In genomic region chr6:149135809-149136208, GRCh38 we compare ENCODE assay signal across 35 cellular contexts.
"Had no signal": no experiment of that assay in that cellular context is flagged by ENCODE, and none has a peak within 500 bp of the region (broad histone marks: within the 10 kb centered on the region; RNA-seq: fewer than 3 reads in every experiment).

No MANE protein-coding gene starts in this region.

- H3K36me3 ChIP-seq: ascending aorta, cardiac muscle cell had no signal

- H3K27me3 ChIP-seq: ascending aorta, cardiac muscle cell had no signal

- H3K9me3 Mint-ChIP-seq: activated B cell treated with CpG ODN at 0.5 μM for 24 hours; activated CD4-positive, alpha-beta memory T cell treated with anti-CD3 and anti-CD28 coated beads for 36 hours; activated naive CD8-positive, alpha-beta T cell treated with anti-CD3 and anti-CD28 coated beads, Interleukin-2, amount 50 U/mL, for 24 hours; activated T-cell treated with anti-CD3 and anti-CD28 coated beads, Interleukin-2, amount 50 U/mL, for 4 hours; activated T-helper 1 cell treated with anti-CD3 and anti-CD28 coated beads, Interleukin-12 subunit alpha, Interleukin-12 subunit beta, Interleukin-2, Interleukin-4 antibody, amounts not matched to agents 30 ng/mL and 10 ng/mL and 1 ng/mL, durations not matched to agents 14 hours and 24 hours and 36 hours; central memory CD8-positive, alpha-beta T cell had no signal

- H3K9me3 ChIP-seq: ascending aorta had no signal

- H3K36me3 Mint-ChIP-seq: brain had no signal

- H3K27ac ChIP-seq: ascending aorta, cardiac muscle cell had no signal

- H3K4me3 Mint-ChIP-seq: activated B cell treated with CpG ODN at 0.5 μM for 24 hours; activated CD4-positive, alpha-beta memory T cell treated with anti-CD3 and anti-CD28 coated beads for 36 hours; activated CD4-positive, alpha-beta T cell treated with anti-CD3 and anti-CD28 coated beads, Interleukin-2, amount 10 ng/mL, durations not matched to agents 7 days and 5 days; activated CD8-positive, alpha-beta T cell treated with anti-CD3 and anti-CD28 coated beads for 36 hours; activated naive CD4-positive, alpha-beta T cell treated with anti-CD3 and anti-CD28 coated beads, Interleukin-2, amount 10 ng/mL, durations not matched to agents 7 days and 5 days; activated naive CD4-positive, alpha-beta T cell treated with anti-CD3 and anti-CD28 coated beads, Interleukin-2, amount 50 U/mL, for 24 hours; activated naive CD8-positive, alpha-beta T cell; activated naive CD8-positive, alpha-beta T cell treated with anti-CD3 and anti-CD28 coated beads, Interleukin-2, amount 10 ng/mL, durations not matched to agents 7 days and 5 days; activated naive CD8-positive, alpha-beta T cell treated with anti-CD3 and anti-CD28 coated beads, Interleukin-2, amount 50 U/mL, for 24 hours; activated T-cell treated with anti-CD3 and anti-CD28 coated beads, Interleukin-2, amount 50 U/mL, for 4 hours; activated T-cell treated with anti-CD3 and anti-CD28 coated beads, Interleukin-2, amount 50 U/mL, for 72 hours; activated T-helper 1 cell treated with anti-CD3 and anti-CD28 coated beads, Interleukin-12 subunit alpha, Interleukin-12 subunit beta, Interleukin-2, Interleukin-4 antibody, amounts not matched to agents 30 ng/mL and 10 ng/mL and 1 ng/mL, durations not matched to agents 14 hours and 24 hours and 36 hours; activated T-helper 17 cell treated with anti-CD3 and anti-CD28 coated beads, Interleukin-2, amount 50 U/mL, for 72 hours; brain; central memory CD8-positive, alpha-beta T cell; T-helper 1 cell treated with Interleukin-12 subunit alpha and Interleukin-12 subunit beta and Interleukin-4 antibody, amounts not matched to agents 30 μg/mL and 1 μg/mL, for 36 hours; T-helper 2 cell treated with Interferon-gamma antibody and Interleukin-4, amounts not matched to agents 5 μg/mL and 100 μg/mL, for 36 hours had no signal

- H3K4me3 ChIP-seq: ascending aorta, cardiac muscle cell had no signal

- H3K27ac Mint-ChIP-seq: activated B cell treated with CpG ODN at 0.5 μM for 24 hours; activated CD4-positive, alpha-beta memory T cell treated with anti-CD3 and anti-CD28 coated beads for 36 hours; activated CD4-positive, alpha-beta T cell treated with anti-CD3 and anti-CD28 coated beads, Interleukin-2, amount 10 ng/mL, durations not matched to agents 7 days and 5 days; activated CD8-positive, alpha-beta T cell treated with anti-CD3 and anti-CD28 coated beads for 36 hours; activated naive CD4-positive, alpha-beta T cell treated with anti-CD3 and anti-CD28 coated beads, Interleukin-2, amount 10 ng/mL, durations not matched to agents 7 days and 5 days; activated naive CD4-positive, alpha-beta T cell treated with anti-CD3 and anti-CD28 coated beads, Interleukin-2, amount 50 U/mL, for 24 hours; activated naive CD8-positive, alpha-beta T cell; activated naive CD8-positive, alpha-beta T cell treated with anti-CD3 and anti-CD28 coated beads, Interleukin-2, amount 10 ng/mL, durations not matched to agents 7 days and 5 days; activated naive CD8-positive, alpha-beta T cell treated with anti-CD3 and anti-CD28 coated beads, Interleukin-2, amount 50 U/mL, for 24 hours; activated T-cell treated with anti-CD3 and anti-CD28 coated beads, Interleukin-2, amount 50 U/mL, for 72 hours; activated T-helper 1 cell treated with anti-CD3 and anti-CD28 coated beads, Interleukin-12 subunit alpha, Interleukin-12 subunit beta, Interleukin-2, Interleukin-4 antibody, amounts not matched to agents 30 ng/mL and 10 ng/mL and 1 ng/mL, durations not matched to agents 14 hours and 24 hours and 36 hours; activated T-helper 17 cell treated with anti-CD3 and anti-CD28 coated beads, Interleukin-2, amount 50 U/mL, for 72 hours; brain; T-helper 1 cell treated with Interleukin-12 subunit alpha and Interleukin-12 subunit beta and Interleukin-4 antibody, amounts not matched to agents 30 μg/mL and 1 μg/mL, for 36 hours; T-helper 2 cell treated with Interferon-gamma antibody and Interleukin-4, amounts not matched to agents 5 μg/mL and 100 μg/mL, for 36 hours had no signal

- H3K4me1 ChIP-seq: ascending aorta had no signal

- H3K4me1 Mint-ChIP-seq: brain had no signal

- H3K27me3 Mint-ChIP-seq: activated B cell treated with CpG ODN at 0.5 μM for 24 hours; activated CD4-positive, alpha-beta memory T cell treated with anti-CD3 and anti-CD28 coated beads for 36 hours; activated CD4-positive, alpha-beta T cell treated with anti-CD3 and anti-CD28 coated beads, Interleukin-2, amount 10 ng/mL, durations not matched to agents 7 days and 5 days; activated CD8-positive, alpha-beta T cell treated with anti-CD3 and anti-CD28 coated beads for 36 hours; activated naive CD4-positive, alpha-beta T cell treated with anti-CD3 and anti-CD28 coated beads, Interleukin-2, amount 10 ng/mL, durations not matched to agents 7 days and 5 days; activated naive CD4-positive, alpha-beta T cell treated with anti-CD3 and anti-CD28 coated beads, Interleukin-2, amount 50 U/mL, for 24 hours; activated naive CD8-positive, alpha-beta T cell; activated naive CD8-positive, alpha-beta T cell treated with anti-CD3 and anti-CD28 coated beads, Interleukin-2, amount 10 ng/mL, durations not matched to agents 7 days and 5 days; activated naive CD8-positive, alpha-beta T cell treated with anti-CD3 and anti-CD28 coated beads, Interleukin-2, amount 50 U/mL, for 24 hours; activated T-helper 17 cell treated with anti-CD3 and anti-CD28 coated beads, Interleukin-2, amount 50 U/mL, for 72 hours; central memory CD8-positive, alpha-beta T cell had no signal

- ATAC-seq: activated CD8-positive, alpha-beta T cell treated with anti-CD3 and anti-CD28 coated beads for 36 hours; activated naive CD8-positive, alpha-beta T cell treated with anti-CD3 and anti-CD28 coated beads, Interleukin-2, amount 50 U/mL, for 24 hours; activated T-cell treated with anti-CD3 and anti-CD28 coated beads, Interleukin-2, amount 50 U/mL, for 4 hours; activated T-cell treated with anti-CD3 and anti-CD28 coated beads, Interleukin-2, amount 50 U/mL, for 72 hours; activated T-helper 17 cell treated with anti-CD3 and anti-CD28 coated beads, Interleukin-2, amount 50 U/mL, for 72 hours had no signal

- DNase-seq: activated B cell treated with CpG ODN at 0.5 μM for 24 hours; activated CD4-positive, alpha-beta memory T cell treated with anti-CD3 and anti-CD28 coated beads for 36 hours; activated CD4-positive, alpha-beta T cell treated with anti-CD3 and anti-CD28 coated beads for 4 hours; activated CD4-positive, alpha-beta T cell treated with anti-CD3 and anti-CD28 coated beads, Interleukin-2, amount 10 ng/mL, durations not matched to agents 7 days and 5 days; activated CD4-positive, CD25-positive, alpha-beta regulatory T cell treated with anti-CD3 and anti-CD28 coated beads, Interleukin-2, amount 50 U/mL, for 72 hours; activated CD8-positive, alpha-beta memory T cell treated with anti-CD3 and anti-CD28 coated beads, Interleukin-2, amount 50 U/mL, for 4 hours; activated CD8-positive, alpha-beta T cell treated with anti-CD3 and anti-CD28 coated beads for 36 hours; activated effector memory CD4-positive, alpha-beta T cell treated with anti-CD3 and anti-CD28 coated beads, Interleukin-2, amount 50 U/mL, for 16 hours; activated gamma-delta T cell treated with Interleukin-2 at 50 U/mL for 16 hours; activated naive CD4-positive, alpha-beta T cell; activated naive CD4-positive, alpha-beta T cell treated with anti-CD3 and anti-CD28 coated beads, Interleukin-2, amount 10 ng/mL, durations not matched to agents 7 days and 5 days; activated naive CD8-positive, alpha-beta T cell treated with anti-CD3 and anti-CD28 coated beads, Interleukin-2, amount 10 ng/mL, durations not matched to agents 7 days and 5 days; activated naive CD8-positive, alpha-beta T cell treated with anti-CD3 and anti-CD28 coated beads, Interleukin-2, amount 50 U/mL, for 24 hours; activated T-cell treated with anti-CD3 and anti-CD28 coated beads for 4 hours; activated T-cell treated with anti-CD3 and anti-CD28 coated beads, Interleukin-2, amount 50 U/mL, for 1 hour; activated T-cell treated with anti-CD3 and anti-CD28 coated beads, Interleukin-2, amount 50 U/mL, for 4 hours; activated T-cell treated with anti-CD3 and anti-CD28 coated beads, Interleukin-2, amount 50 U/mL, for 72 hours; amygdala; anterior cingulate cortex; caudate nucleus; cerebellar nuclear complex; SW 1271; T-helper 1 cell; T-helper 2 cell; T-helper 9 cell had no signal
